Comparison of ENCODE assay signal across 16 cellular contexts in genomic region chr17:30326816-30327215, GRCh38. TPM values are rescaled to one million over a fixed set of nuclear protein-coding genes. Genes with fewer than 3 reads are reported as not detected.
"Had no signal": no experiment of that assay in that cellular context is flagged by ENCODE, and none has a peak within 500 bp of the region (broad histone marks: within the 10 kb centered on the region; RNA-seq: fewer than 3 reads in every experiment).

No MANE protein-coding gene starts in this region.

- H3K4me3 ChIP-seq: ascending aorta, dorsolateral prefrontal cortex, skin epidermis, tibial artery, uterus had no signal

- H3K36me3 ChIP-seq: ascending aorta, neutrophil, tibial artery, uterus had no signal

- H3K36me3 Mint-ChIP-seq: activated CD4-positive, alpha-beta memory T cell treated with anti-CD3 and anti-CD28 coated beads for 36 hours; naive thymus-derived CD4-positive, alpha-beta T cell had no signal

- H3K4me1 ChIP-seq: ascending aorta, tibial artery, uterus had no signal

- H3K27ac Mint-ChIP-seq: activated CD4-positive, alpha-beta memory T cell treated with anti-CD3 and anti-CD28 coated beads for 36 hours; activated naive CD8-positive, alpha-beta T cell treated with anti-CD3 and anti-CD28 coated beads, Interleukin-2, amount 50 U/mL, for 24 hours had no signal

- H3K9me3 Mint-ChIP-seq: activated CD4-positive, alpha-beta memory T cell treated with anti-CD3 and anti-CD28 coated beads for 36 hours; activated naive CD8-positive, alpha-beta T cell treated with anti-CD3 and anti-CD28 coated beads, Interleukin-2, amount 50 U/mL, for 24 hours; naive thymus-derived CD4-positive, alpha-beta T cell had no signal

- H3K27me3 Mint-ChIP-seq: activated CD4-positive, alpha-beta memory T cell treated with anti-CD3 and anti-CD28 coated beads for 36 hours; activated naive CD8-positive, alpha-beta T cell treated with anti-CD3 and anti-CD28 coated beads, Interleukin-2, amount 50 U/mL, for 24 hours had no signal

- FAIRE-seq: endometrium had no signal

- H3K4me3 Mint-ChIP-seq: activated CD4-positive, alpha-beta memory T cell treated with anti-CD3 and anti-CD28 coated beads for 36 hours; activated naive CD8-positive, alpha-beta T cell treated with anti-CD3 and anti-CD28 coated beads, Interleukin-2, amount 50 U/mL, for 24 hours; naive thymus-derived CD4-positive, alpha-beta T cell had no signal

- H3K9me3 ChIP-seq: ascending aorta, neutrophil, tibial artery, uterus had no signal

- ATAC-seq: activated naive CD8-positive, alpha-beta T cell treated with anti-CD3 and anti-CD28 coated beads, Interleukin-2, amount 50 U/mL, for 24 hours; esophagus mucosa; naive thymus-derived CD4-positive, alpha-beta T cell had no signal

- DNase-seq: activated CD4-positive, alpha-beta memory T cell treated with anti-CD3 and anti-CD28 coated beads for 36 hours; activated CD4-positive, alpha-beta T cell treated with anti-CD3 and anti-CD28 coated beads for 1 hour; activated naive CD8-positive, alpha-beta T cell treated with anti-CD3 and anti-CD28 coated beads, Interleukin-2, amount 50 U/mL, for 24 hours; activated T-cell treated with anti-CD3 and anti-CD28 coated beads, Interleukin-2, amount 50 U/mL, for 48 hours; dorsolateral prefrontal cortex; hypothalamus; naive thymus-derived CD4-positive, alpha-beta T cell; posterior cingulate gyrus; tibial artery; uterus had no signal

RNA-seq across cellular contexts. Expression of gene TMIGD1, which starts 7.0 kb away (rescaled TPM):
- total RNA-seq: activated CD4-positive, alpha-beta memory T cell treated with anti-CD3 and anti-CD28 coated beads for 36 hours; ascending aorta; esophagus mucosa; lung microvascular endothelial cell; naive thymus-derived CD4-positive, alpha-beta T cell; uterus had no signal
- polyA plus RNA-seq: naive thymus-derived CD4-positive, alpha-beta T cell had no signal
